Comparison of ENCODE assay signal across 26 cellular contexts in the genomic region with DNA sequence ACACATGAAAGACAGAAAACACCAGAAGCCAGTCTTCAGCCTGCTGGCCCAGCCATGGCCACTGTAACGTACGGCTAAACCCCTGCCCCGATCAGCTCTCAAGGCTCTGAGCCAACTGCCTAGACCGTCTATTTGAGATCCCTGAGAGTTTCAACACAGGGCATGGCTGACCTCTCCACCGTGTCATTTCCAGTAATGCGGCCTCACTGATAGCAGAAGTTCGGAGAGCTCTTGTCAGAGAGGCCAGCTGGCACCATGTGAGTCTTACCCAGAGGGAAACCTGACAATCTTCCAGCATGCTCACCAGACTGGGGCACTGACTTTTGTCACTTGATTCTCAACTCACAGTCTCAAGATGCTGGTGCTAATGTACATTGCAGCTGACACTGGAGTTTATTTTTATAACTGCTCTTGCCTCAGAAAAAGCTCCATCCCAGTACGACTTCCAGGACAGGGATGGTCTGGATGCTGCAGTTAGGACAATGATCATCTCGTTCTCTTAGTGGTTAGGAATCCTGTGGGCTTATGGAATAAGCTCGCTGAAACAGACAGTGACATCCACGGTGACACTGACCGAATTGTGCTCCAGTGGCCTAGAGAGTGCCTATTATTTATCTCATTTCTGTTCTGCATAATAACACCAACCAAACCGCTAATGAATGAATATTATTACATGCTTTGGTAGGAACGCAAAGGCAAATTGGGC.
DNase-seq lines count a peak whose midpoint lies in the region; ATAC-seq and TF ChIP-seq lines count a peak whose summit lies in the region.
"Had no signal": no experiment of that assay in that cellular context is flagged by ENCODE, and none has a peak within 500 bp of the region (broad histone marks: within the 10 kb centered on the region; RNA-seq: fewer than 3 reads in every experiment).

No MANE protein-coding gene starts in this region.

- H3K4me3 ChIP-seq in left ventricle myocardium inferior: no peak overlapping the region
- H3K4me3 ChIP-seq: esophagus squamous epithelium, SJSA1 had no signal

- H3K36me3 ChIP-seq in left ventricle myocardium inferior: no peaks in the 10 kb centered on the region
- H3K36me3 ChIP-seq: BE2C, esophagus squamous epithelium, SJSA1 had no signal

- DNase-seq in OCI-M1 (lab: John Stamatoyannopoulos, UW): peak; percentile 0
- DNase-seq in cerebellar cortex (ENCODE audit: low spot score): peak; percentile 55
- peak; percentile 56 for DNase-seq in left ventricle myocardium inferior
- peak; percentile 7 for DNase-seq in pons (ENCODE audit: low spot score)
- DNase-seq in KBM-7: no peak
- DNase-seq in NCI-H82 treated with DMSO at 0.1 percent for 48 hours (lab: John Stamatoyannopoulos, UW; ENCODE audit: unreplicated experiment): no peak
- DNase-seq: activated gamma-delta T cell treated with Interleukin-2 at 50 U/mL for 16 hours; activated T-cell treated with anti-CD3 and anti-CD28 coated beads, Interleukin-2, amount 50 U/mL, for 24 hours; BE2C; CD8-positive, alpha-beta T cell; dermis blood vessel endothelial cell; EL; esophagus squamous epithelium; foreskin keratinocyte; mesendoderm; NCI-H1048; NCI-H187 treated with DMSO at 0.1 percent for 48 hours; NCI-H2227 treated with DMSO at 0.1 percent for 48 hours; NCI-H748 treated with DMSO at 0.1 percent for 48 hours; T1000 had no signal

- intact Hi-C loops in left ventricle myocardium inferior (cut with micrococcal nuclease): no loop called here

- no peaks in the 10 kb centered on the region for H3K9me3 ChIP-seq in left ventricle myocardium inferior (replicated peaks)
- H3K9me3 ChIP-seq: BE2C, esophagus squamous epithelium, SJSA1 had no signal

- in situ Hi-C loops in KBM-7 (cut with MboI; ENCODE audit: low pct_unique_long_range_greater_than_20kb, low sequenced_read_pairs): no loop called here

- H3K27ac ChIP-seq in left ventricle myocardium inferior (replicated peaks): peak overlapping the region; percentile 64
- H3K27ac ChIP-seq: esophagus squamous epithelium, foreskin keratinocyte, parathyroid adenoma, SJSA1 had no signal

- peaks cover 29% of the 10 kb centered on the region for H3K4me1 ChIP-seq in left ventricle myocardium inferior
- H3K4me1 ChIP-seq: esophagus squamous epithelium, foreskin keratinocyte, parathyroid adenoma, SJSA1 had no signal

- no peak for TF ChIP-seq CTCF in left ventricle myocardium inferior (IDR thresholded peaks at IDR 0.05; ENCODE audit: borderline replicate concordance)

- ATAC-seq in GM19395 (IDR thresholded peaks at IDR 0.05; ENCODE audit: unreplicated experiment): no peak
- ATAC-seq in GM19455 (IDR thresholded peaks at IDR 0.05; ENCODE audit: unreplicated experiment): no peak
- ATAC-seq: CD8-positive, alpha-beta T cell; foreskin keratinocyte; stimulated activated effector memory CD8-positive, alpha-beta T cell treated with anti-CD3 and anti-CD28 coated beads, Interleukin-12 subunit alpha, Interleukin-12 subunit beta, amount 100 ng/mL, for 72 hours; WTC11 had no signal

- no peaks in the 10 kb centered on the region for H3K27me3 ChIP-seq in left ventricle myocardium inferior (ENCODE audit: low read depth)
- H3K27me3 ChIP-seq: BE2C, esophagus squamous epithelium, foreskin keratinocyte, SJSA1 had no signal

Comparison
In these comparisons a context has a peak if more than half of its experiments do, and no peak if none do; other contexts are left out.
1. DNase-seq: peak in OCI-M1 (single experiment), cerebellar cortex (single experiment), left ventricle myocardium inferior (single experiment) and pons (single experiment); none in KBM-7 (single experiment) and NCI-H82 treated with DMSO at 0.1 percent for 48 hours (single experiment).